14 cellular contexts compared by ENCODE assay signal in the genomic region with DNA sequence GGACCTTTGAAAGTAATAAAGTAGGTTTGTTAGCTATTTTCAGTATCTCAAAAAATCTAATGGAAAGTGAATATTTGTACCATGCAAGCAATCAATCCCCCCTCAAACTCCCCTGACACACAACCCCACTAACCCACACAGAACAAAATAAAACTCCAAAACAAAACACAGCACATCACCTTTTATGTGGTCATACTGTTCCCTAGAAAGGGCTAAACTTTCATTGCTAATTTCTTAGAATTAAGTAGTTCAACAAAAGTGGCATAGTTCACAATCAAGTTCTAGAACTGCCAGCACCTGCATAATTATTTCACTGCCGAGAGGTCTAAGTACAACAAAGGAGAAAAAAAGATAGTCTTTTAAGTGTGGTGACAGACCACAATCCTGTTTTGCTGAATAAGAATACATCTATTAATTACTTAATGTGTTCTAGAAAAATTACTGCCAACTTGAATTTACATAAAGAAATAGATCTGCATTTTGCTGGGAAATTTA. TPM values are rescaled to one million over a fixed set of nuclear protein-coding genes. Genes with fewer than 3 reads are reported as not detected.
DNase-seq lines count a peak whose midpoint lies in the region; ATAC-seq and TF ChIP-seq lines count a peak whose summit lies in the region.
"Had no signal": no experiment of that assay in that cellular context is flagged by ENCODE, and none has a peak within 500 bp of the region (broad histone marks: within the 10 kb centered on the region; RNA-seq: fewer than 3 reads in every experiment).

No MANE protein-coding gene starts in this region.

- H3K79me2 ChIP-seq in DND-41 (ENCODE audit: insufficient read depth, low read length) = peaks cover 2% of the 10 kb centered on the region; the same call in 1 of the 2 replicates

- no peaks in the 10 kb centered on the region for H3K9me3 ChIP-seq in DND-41 (ENCODE audit: insufficient read depth, low read length, severe bottlenecking)
- H3K9me3 ChIP-seq in upper lobe of right lung = no peaks in the 10 kb centered on the region

- H3K4me1 ChIP-seq in DND-41 (ENCODE audit: insufficient read depth, low read length) (peaks cover 23% of the 10 kb centered on the region), upper lobe of right lung (no peaks in the 10 kb centered on the region)

- H3K27me3 ChIP-seq in DND-41 (ENCODE audit: insufficient read depth, low read length, poor library complexity) = no peaks in the 10 kb centered on the region
- no peaks in the 10 kb centered on the region for H3K27me3 ChIP-seq in upper lobe of right lung

- H3K4me3 ChIP-seq in DND-41 (ENCODE audit: low read depth in 1 of 2, low read length in 2 of 2) (no peak overlapping the region), upper lobe of right lung (no peak overlapping the region)

- no peak overlapping the region for H2AFZ ChIP-seq in DND-41 (ENCODE audit: low read depth, low read length)

- POLR2A ChIA-PET in T-cell (lab: Charles Lee) = no interaction called here

- peak; percentile 95 for ATAC-seq in DND-41 (ENCODE audit: insufficient read depth, low read depth)
- peak in 1 of 4 experiments; percentile 20 for ATAC-seq in T-cell (replicated peaks in 1 of 4)
- no peak for ATAC-seq in activated naive CD8-positive, alpha-beta T cell treated with anti-CD3 and anti-CD28 coated beads, Interleukin-2, amount 50 U/mL, for 24 hours
- ATAC-seq in upper lobe of right lung = no peak
- no peak for ATAC-seq in HG02884 (IDR thresholded peaks at IDR 0.05; ENCODE audit: unreplicated experiment)

- H3K9me3 Mint-ChIP-seq in activated naive CD4-positive, alpha-beta T cell treated with anti-CD3 and anti-CD28 coated beads, Interleukin-2, amount 50 U/mL, for 24 hours = no peaks in the 10 kb centered on the region
- no peaks in the 10 kb centered on the region for H3K9me3 Mint-ChIP-seq in T-cell
- no peaks in the 10 kb centered on the region for H3K9me3 Mint-ChIP-seq in activated naive CD8-positive, alpha-beta T cell treated with anti-CD3 and anti-CD28 coated beads, Interleukin-2, amount 50 U/mL, for 24 hours

- H3K36me3 ChIP-seq in DND-41 (ENCODE audit: insufficient read depth, low read length) = no peaks in the 10 kb centered on the region
- no peaks in the 10 kb centered on the region for H3K36me3 ChIP-seq in upper lobe of right lung

- no peak overlapping the region for H3K4me3 Mint-ChIP-seq in activated naive CD4-positive, alpha-beta T cell treated with anti-CD3 and anti-CD28 coated beads, Interleukin-2, amount 50 U/mL, for 24 hours
- peak overlapping the region in 1 of 3 donors; percentile 29 for H3K4me3 Mint-ChIP-seq in T-cell
- H3K4me3 Mint-ChIP-seq in activated naive CD8-positive, alpha-beta T cell treated with anti-CD3 and anti-CD28 coated beads, Interleukin-2, amount 50 U/mL, for 24 hours = no peak overlapping the region
- H3K4me3 Mint-ChIP-seq: B cell had no signal

- no peak overlapping the region for H3K9ac ChIP-seq in DND-41 (ENCODE audit: low read depth, low read length)

- no peak overlapping the region for H3K4me2 ChIP-seq in DND-41 (ENCODE audit: insufficient read depth, low read length)

- peaks cover 4% of the 10 kb centered on the region for H3K36me3 Mint-ChIP-seq in activated naive CD4-positive, alpha-beta T cell treated with anti-CD3 and anti-CD28 coated beads, Interleukin-2, amount 50 U/mL, for 24 hours
- peaks cover 12% of the 10 kb centered on the region for H3K36me3 Mint-ChIP-seq in T-cell
- peaks cover 3% of the 10 kb centered on the region for H3K36me3 Mint-ChIP-seq in activated naive CD8-positive, alpha-beta T cell treated with anti-CD3 and anti-CD28 coated beads, Interleukin-2, amount 50 U/mL, for 24 hours (ENCODE audit: low read depth)

- no peak overlapping the region; the same call in 1 of the 2 replicates for H3K27ac ChIP-seq in DND-41 (ENCODE audit: low read length)
- H3K27ac ChIP-seq in upper lobe of right lung = no peak overlapping the region

- CTCF ChIA-PET in T-cell (lab: Charles Lee) = no interaction called here

- no peaks in the 10 kb centered on the region for H3K27me3 Mint-ChIP-seq in activated naive CD4-positive, alpha-beta T cell treated with anti-CD3 and anti-CD28 coated beads, Interleukin-2, amount 50 U/mL, for 24 hours
- H3K27me3 Mint-ChIP-seq in T-cell = peaks cover 0 to 4% of the 10 kb centered on the region in 2 donors
- H3K27me3 Mint-ChIP-seq in activated naive CD8-positive, alpha-beta T cell treated with anti-CD3 and anti-CD28 coated beads, Interleukin-2, amount 50 U/mL, for 24 hours = no peaks in the 10 kb centered on the region
- H3K27me3 Mint-ChIP-seq: B cell had no signal

- no peaks in the 10 kb centered on the region for H4K20me1 ChIP-seq in DND-41 (ENCODE audit: insufficient read depth, low read length)

- peaks cover 34% of the 10 kb centered on the region for H3K4me1 Mint-ChIP-seq in activated naive CD4-positive, alpha-beta T cell treated with anti-CD3 and anti-CD28 coated beads, Interleukin-2, amount 50 U/mL, for 24 hours
- H3K4me1 Mint-ChIP-seq in T-cell = peaks cover 14 to 43% (median 31%) of the 10 kb centered on the region in 3 donors
- peaks cover 12% of the 10 kb centered on the region for H3K4me1 Mint-ChIP-seq in activated naive CD8-positive, alpha-beta T cell treated with anti-CD3 and anti-CD28 coated beads, Interleukin-2, amount 50 U/mL, for 24 hours
- H3K4me1 Mint-ChIP-seq: B cell had no signal

- DNase-seq in activated naive CD4-positive, alpha-beta T cell (lab: John Stamatoyannopoulos, UW) = no peak
- DNase-seq in DND-41 (peak; percentile 30), T-cell (no peak), upper lobe of right lung (no peak)
- DNase-seq in activated naive CD8-positive, alpha-beta T cell treated with anti-CD3 and anti-CD28 coated beads, Interleukin-2, amount 50 U/mL, for 24 hours = no peak
- DNase-seq in activated CD8-positive, alpha-beta memory T cell treated with anti-CD3 and anti-CD28 coated beads, Interleukin-2, amount 50 U/mL, for 48 hours = no peak
- DNase-seq: 8988T, C1 segment of cervical spinal cord, Calu3, DMS79, KBM-7 had no signal

- TF ChIP-seq CTCF in DND-41 (IDR thresholded peaks at IDR 0.05; ENCODE audit: borderline replicate concordance, extremely low read depth, low read length, poor library complexity, severe bottlenecking) (no peak), upper lobe of right lung (IDR thresholded peaks at IDR 0.05) (no peak)

- intact Hi-C loops in upper lobe of right lung (cut with DNase I) = no loop called here

- H3K27ac Mint-ChIP-seq in activated naive CD4-positive, alpha-beta T cell treated with anti-CD3 and anti-CD28 coated beads, Interleukin-2, amount 50 U/mL, for 24 hours = peak overlapping the region; percentile 43
- H3K27ac Mint-ChIP-seq in T-cell = peak overlapping the region; percentile 8 to 20
- no peak overlapping the region for H3K27ac Mint-ChIP-seq in activated naive CD8-positive, alpha-beta T cell treated with anti-CD3 and anti-CD28 coated beads, Interleukin-2, amount 50 U/mL, for 24 hours
- H3K27ac Mint-ChIP-seq: B cell had no signal

RNA-seq across cellular contexts. Expression of a gene that starts 58.8 kb away (rescaled TPM):
- total RNA-seq in T-cell = 10 to 100 TPM; 11.7 to 17.4 (median 12.6) TPM
- total RNA-seq in upper lobe of right lung = 6.1 TPM
